Comparison of ENCODE assay signal across 8 cellular contexts in genomic region chr7:1555813-1556540, GRCh38. TPM values are rescaled to one million over a fixed set of nuclear protein-coding genes. Genes with fewer than 3 reads are reported as not detected.
A peak's percentile ranks its signal among the peaks of the same experiment; 100 is the strongest.
DNase-seq lines count a peak whose midpoint lies in the region; ATAC-seq and TF ChIP-seq lines count a peak whose summit lies in the region.

TMEM184A (minus strand) TSS chr7:1556205; CDS start chr7:1555484, 721 bp downstream.

- no peaks in the 10 kb centered on the region for H3K9me3 Mint-ChIP-seq in naive B cell

- DNase-seq in ELR (ENCODE audit: low read depth) (peak; percentile 45), NCI-H1092 (lab: John Stamatoyannopoulos, UW) (peak; percentile 93), T follicular helper cell (ENCODE audit: low read depth) (peak; percentile 33), coronary artery (ENCODE audit: low spot score) (peak; percentile 71), naive B cell (peak; percentile 47), EL (no peak)

- H3K4me3 Mint-ChIP-seq in naive B cell, result peak within 1 kb of the TSS in 3 of 8 donors; percentile 12 to 58 (median 32)

- no peak for TF ChIP-seq CTCF in coronary artery (IDR thresholded peaks at IDR 0.05)

- H3K27me3 Mint-ChIP-seq in naive B cell, result no peaks in the 10 kb centered on the region

- ATAC-seq in naive B cell (ENCODE audit: low read depth in 2 of 2) (peak; percentile 80 to 86), HG02970 (IDR thresholded peaks at IDR 0.05; ENCODE audit: low FRiP score, unreplicated experiment) (no peak), GM19452 (IDR thresholded peaks at IDR 0.05; ENCODE audit: unreplicated experiment) (no peak)

- peaks cover 3 to 6% (median 5%) of the 10 kb centered on the region in 3 donors for H3K4me1 Mint-ChIP-seq in naive B cell

- H3K36me3 Mint-ChIP-seq in naive B cell, result no peaks in the 10 kb centered on the region

- peak within 1 kb of the TSS; percentile 42 for H3K4me3 ChIP-seq in coronary artery

- H3K27ac Mint-ChIP-seq in naive B cell, result peak within 1 kb of the TSS in 2 of 6 donors; percentile 1 to 39

- H3K27ac ChIP-seq in coronary artery, result no peak within 1 kb of the TSS

RNA-seq across cellular contexts. Expression of gene TMEM184A, which starts in this region (rescaled TPM):
- polyA plus RNA-seq in naive B cell (ENCODE audit: low read depth in 6 of 6), result under 1 TPM in 1 of 6 donors, not detected in 5; 0.16 TPM

Comparison
In these comparisons a context has a peak if more than half of its experiments do, and no peak if none do; other contexts are left out.
1. Peak in DNase-seq and ATAC-seq in naive B cell; RNA of the gene not detected or under 1 TPM.